28 cellular contexts compared by ENCODE assay signal in genomic region chr1:15649937-15650336, GRCh38.
"Had no signal": no experiment of that assay in that cellular context is flagged by ENCODE, and none has a peak within 500 bp of the region (broad histone marks: within the 10 kb centered on the region; RNA-seq: fewer than 3 reads in every experiment).

No MANE protein-coding gene starts in this region.

- H3K4me3 Mint-ChIP-seq: activated CD4-positive, alpha-beta memory T cell treated with anti-CD3 and anti-CD28 coated beads, Interleukin-2, amount 10 ng/mL, durations not matched to agents 7 days and 5 days; activated CD4-positive, alpha-beta T cell treated with anti-CD3 and anti-CD28 coated beads, Interleukin-2, amount 10 ng/mL, durations not matched to agents 7 days and 5 days; activated CD8-positive, alpha-beta memory T cell treated with anti-CD3 and anti-CD28 coated beads, Interleukin-2, amount 10 ng/mL, durations not matched to agents 7 days and 5 days; activated naive CD4-positive, alpha-beta T cell treated with anti-CD3 and anti-CD28 coated beads, Interleukin-2, amount 10 ng/mL, durations not matched to agents 7 days and 5 days; activated naive CD8-positive, alpha-beta T cell treated with anti-CD3 and anti-CD28 coated beads, Interleukin-2, amount 10 ng/mL, durations not matched to agents 7 days and 5 days; effector memory CD8-positive, alpha-beta T cell had no signal

- H3K9me3 ChIP-seq: body of pancreas, esophagus muscularis mucosa, gastroesophageal sphincter had no signal

- H3K27me3 ChIP-seq: body of pancreas, esophagus muscularis mucosa, gastroesophageal sphincter had no signal

- H3K27me3 Mint-ChIP-seq: activated CD4-positive, alpha-beta memory T cell treated with anti-CD3 and anti-CD28 coated beads, Interleukin-2, amount 10 ng/mL, durations not matched to agents 7 days and 5 days; activated CD4-positive, alpha-beta T cell treated with anti-CD3 and anti-CD28 coated beads, Interleukin-2, amount 10 ng/mL, durations not matched to agents 7 days and 5 days; activated CD8-positive, alpha-beta memory T cell treated with anti-CD3 and anti-CD28 coated beads, Interleukin-2, amount 10 ng/mL, durations not matched to agents 7 days and 5 days; activated naive CD4-positive, alpha-beta T cell treated with anti-CD3 and anti-CD28 coated beads, Interleukin-2, amount 10 ng/mL, durations not matched to agents 7 days and 5 days; activated naive CD8-positive, alpha-beta T cell treated with anti-CD3 and anti-CD28 coated beads, Interleukin-2, amount 10 ng/mL, durations not matched to agents 7 days and 5 days; effector memory CD8-positive, alpha-beta T cell had no signal

- H3K9me3 Mint-ChIP-seq: activated CD4-positive, alpha-beta memory T cell treated with anti-CD3 and anti-CD28 coated beads, Interleukin-2, amount 10 ng/mL, durations not matched to agents 7 days and 5 days; activated CD4-positive, alpha-beta T cell treated with anti-CD3 and anti-CD28 coated beads, Interleukin-2, amount 10 ng/mL, durations not matched to agents 7 days and 5 days; activated naive CD4-positive, alpha-beta T cell treated with anti-CD3 and anti-CD28 coated beads, Interleukin-2, amount 10 ng/mL, durations not matched to agents 7 days and 5 days; activated naive CD4-positive, alpha-beta T cell treated with anti-CD3 and anti-CD28 coated beads, Interleukin-2, amount 50 U/mL, for 72 hours; activated naive CD8-positive, alpha-beta T cell treated with anti-CD3 and anti-CD28 coated beads, Interleukin-2, amount 10 ng/mL, durations not matched to agents 7 days and 5 days; effector memory CD8-positive, alpha-beta T cell had no signal

- H3K4me3 ChIP-seq: body of pancreas, esophagus muscularis mucosa, gastroesophageal sphincter had no signal

- H3K27ac ChIP-seq: body of pancreas, esophagus muscularis mucosa, gastroesophageal sphincter had no signal

- ATAC-seq: activated CD8-positive, alpha-beta memory T cell treated with anti-CD3 and anti-CD28 coated beads, Interleukin-2, amount 10 ng/mL, durations not matched to agents 7 days and 5 days; activated naive CD4-positive, alpha-beta T cell treated with anti-CD3 and anti-CD28 coated beads, Interleukin-2, amount 50 U/mL, for 72 hours; body of pancreas; effector memory CD8-positive, alpha-beta T cell; gastroesophageal sphincter had no signal

- H3K27ac Mint-ChIP-seq: activated CD4-positive, alpha-beta memory T cell treated with anti-CD3 and anti-CD28 coated beads, Interleukin-2, amount 10 ng/mL, durations not matched to agents 7 days and 5 days; activated CD4-positive, alpha-beta T cell treated with anti-CD3 and anti-CD28 coated beads, Interleukin-2, amount 10 ng/mL, durations not matched to agents 7 days and 5 days; activated CD8-positive, alpha-beta memory T cell treated with anti-CD3 and anti-CD28 coated beads, Interleukin-2, amount 10 ng/mL, durations not matched to agents 7 days and 5 days; activated naive CD4-positive, alpha-beta T cell treated with anti-CD3 and anti-CD28 coated beads, Interleukin-2, amount 10 ng/mL, durations not matched to agents 7 days and 5 days; activated naive CD8-positive, alpha-beta T cell treated with anti-CD3 and anti-CD28 coated beads, Interleukin-2, amount 10 ng/mL, durations not matched to agents 7 days and 5 days; effector memory CD8-positive, alpha-beta T cell had no signal

- FAIRE-seq: colon had no signal

- H3K4me1 Mint-ChIP-seq: activated CD4-positive, alpha-beta memory T cell treated with anti-CD3 and anti-CD28 coated beads, Interleukin-2, amount 10 ng/mL, durations not matched to agents 7 days and 5 days; activated CD8-positive, alpha-beta memory T cell treated with anti-CD3 and anti-CD28 coated beads, Interleukin-2, amount 10 ng/mL, durations not matched to agents 7 days and 5 days; activated naive CD4-positive, alpha-beta T cell treated with anti-CD3 and anti-CD28 coated beads, Interleukin-2, amount 10 ng/mL, durations not matched to agents 7 days and 5 days; activated naive CD8-positive, alpha-beta T cell treated with anti-CD3 and anti-CD28 coated beads, Interleukin-2, amount 10 ng/mL, durations not matched to agents 7 days and 5 days had no signal

- DNase-seq: activated CD4-positive, alpha-beta memory T cell treated with anti-CD3 and anti-CD28 coated beads, Interleukin-2, amount 10 ng/mL, durations not matched to agents 7 days and 5 days; activated CD4-positive, alpha-beta T cell treated with anti-CD3 and anti-CD28 coated beads for 1 hour; activated CD4-positive, alpha-beta T cell treated with anti-CD3 and anti-CD28 coated beads for 4 hours; activated CD4-positive, alpha-beta T cell treated with anti-CD3 and anti-CD28 coated beads, Interleukin-2, amount 10 ng/mL, durations not matched to agents 7 days and 5 days; activated CD4-positive, alpha-beta T cell treated with anti-CD3 and anti-CD28 coated beads, Interleukin-2, amount 50 U/mL, for 4 hours; activated CD8-positive, alpha-beta memory T cell treated with anti-CD3 and anti-CD28 coated beads, Interleukin-2, amount 10 ng/mL, durations not matched to agents 7 days and 5 days; activated CD8-positive, alpha-beta memory T cell treated with anti-CD3 and anti-CD28 coated beads, Interleukin-2, amount 50 U/mL, for 4 hours; activated gamma-delta T cell; activated naive CD4-positive, alpha-beta T cell; activated naive CD4-positive, alpha-beta T cell treated with anti-CD3 and anti-CD28 coated beads, Interleukin-2, amount 10 ng/mL, durations not matched to agents 7 days and 5 days; activated naive CD8-positive, alpha-beta T cell treated with anti-CD3 and anti-CD28 coated beads, Interleukin-2, amount 10 ng/mL, durations not matched to agents 7 days and 5 days; activated T-cell treated with anti-CD3 and anti-CD28 coated beads, Interleukin-2, amount 50 U/mL, for 1 hour; activated T-cell treated with anti-CD3 and anti-CD28 coated beads, Interleukin-2, amount 50 U/mL, for 48 hours; anterior cingulate cortex; body of pancreas; caudate nucleus; cortex of kidney; dermis blood vessel endothelial cell; effector CD4-positive, alpha-beta T cell; effector memory CD8-positive, alpha-beta T cell; erythroblast; foreskin melanocyte; head of caudate nucleus; T-helper 2 cell had no signal

- H3K4me1 ChIP-seq: body of pancreas, esophagus muscularis mucosa, gastroesophageal sphincter had no signal
